Comparison of ENCODE assay signal across 9 cellular contexts in the genomic region with DNA sequence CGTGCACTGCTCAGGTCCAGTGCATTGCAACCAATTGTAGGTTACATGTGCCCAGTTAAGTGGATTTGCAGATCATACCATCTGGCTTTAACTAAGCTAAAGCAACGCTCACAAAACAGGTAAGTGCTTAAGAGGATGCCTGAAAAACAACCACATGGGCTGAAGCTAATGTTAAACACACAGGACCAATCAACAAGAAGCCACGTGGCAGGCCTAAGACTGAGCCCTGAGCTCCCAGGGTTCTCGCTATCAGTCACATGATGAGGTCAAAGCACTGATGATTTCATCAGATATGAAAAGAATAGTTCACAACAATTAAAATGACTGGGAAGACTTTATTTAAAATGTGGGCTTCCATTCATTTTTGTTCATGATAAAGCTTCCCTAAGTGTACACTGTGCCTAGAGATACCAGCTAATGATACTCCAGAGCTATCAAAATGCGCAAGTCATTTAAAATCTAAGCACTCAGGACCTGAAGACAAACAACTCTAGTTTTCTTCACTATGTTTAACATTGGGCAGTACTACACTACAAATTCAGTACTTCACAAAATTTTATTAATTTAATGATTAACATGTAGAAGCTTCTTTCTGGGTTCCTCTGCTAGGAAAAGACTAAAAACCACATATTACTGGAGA.
DNase-seq lines count a peak whose midpoint lies in the region; ATAC-seq lines count a peak whose summit lies in the region.
"Had no signal": no experiment of that assay in that cellular context is flagged by ENCODE, and none has a peak within 500 bp of the region (broad histone marks: within the 10 kb centered on the region; RNA-seq: fewer than 3 reads in every experiment).

No MANE protein-coding gene starts in this region.

- ATAC-seq in GM18873 (IDR thresholded peaks at IDR 0.05; ENCODE audit: low FRiP score, unreplicated experiment) (no peak), HG03097 (IDR thresholded peaks at IDR 0.05; ENCODE audit: low FRiP score, unreplicated experiment) (no peak)

- H3K27ac ChIP-seq in temporal lobe (ENCODE audit: low read depth, low read length), result peak overlapping the region; percentile 92

- peak; percentile 46 for DNase-seq in activated naive CD4-positive, alpha-beta T cell treated with Interleukin-2 at 50 U/mL for 16 hours
- DNase-seq in activated naive CD4-positive, alpha-beta T cell treated with anti-CD3 and anti-CD28 coated beads, Interleukin-2, amount 50 U/mL, for 16 hours, result no peak
- no peak for DNase-seq in activated CD4-positive, alpha-beta memory T cell treated with anti-CD3 and anti-CD28 coated beads, Interleukin-2, amount 10 ng/mL, durations not matched to agents 7 days and 5 days
- DNase-seq in foreskin melanocyte (peak; percentile 36), SW480 (ENCODE audit: low spot score) (no peak)
- DNase-seq: NCI-H2081 treated with DMSO at 0.1 percent for 48 hours had no signal

- H3K27me3 Mint-ChIP-seq in activated CD4-positive, alpha-beta memory T cell treated with anti-CD3 and anti-CD28 coated beads, Interleukin-2, amount 10 ng/mL, durations not matched to agents 7 days and 5 days, result no peaks in the 10 kb centered on the region

- H3K9me3 Mint-ChIP-seq in activated CD4-positive, alpha-beta memory T cell treated with anti-CD3 and anti-CD28 coated beads, Interleukin-2, amount 10 ng/mL, durations not matched to agents 7 days and 5 days, result no peaks in the 10 kb centered on the region

- H3K27ac Mint-ChIP-seq in activated CD4-positive, alpha-beta memory T cell treated with anti-CD3 and anti-CD28 coated beads, Interleukin-2, amount 10 ng/mL, durations not matched to agents 7 days and 5 days, result peak overlapping the region; percentile 79

- no peak overlapping the region for H3K4me3 Mint-ChIP-seq in activated CD4-positive, alpha-beta memory T cell treated with anti-CD3 and anti-CD28 coated beads, Interleukin-2, amount 10 ng/mL, durations not matched to agents 7 days and 5 days

- CTCF ChIA-PET in activated CD4-positive, alpha-beta memory T cell treated with anti-CD3 and anti-CD28 coated beads, Interleukin-2, amount 10 ng/mL, durations not matched to agents 7 days and 5 days (lab: Charles Lee), result no interaction called here

- POLR2A ChIA-PET in activated CD4-positive, alpha-beta memory T cell treated with anti-CD3 and anti-CD28 coated beads, Interleukin-2, amount 10 ng/mL, durations not matched to agents 7 days and 5 days (lab: Charles Lee), result interaction anchor here (0.7 to 13.0 kb wide), 9 partner anchors 8 to 107 kb away, joined by 3 to 198 read pairs (median 5); no protein-coding TSS in a partner anchor

- peaks cover 84% of the 10 kb centered on the region for H3K4me1 Mint-ChIP-seq in activated CD4-positive, alpha-beta memory T cell treated with anti-CD3 and anti-CD28 coated beads, Interleukin-2, amount 10 ng/mL, durations not matched to agents 7 days and 5 days

- H3K36me3 Mint-ChIP-seq in activated CD4-positive, alpha-beta memory T cell treated with anti-CD3 and anti-CD28 coated beads, Interleukin-2, amount 10 ng/mL, durations not matched to agents 7 days and 5 days (ENCODE audit: low read depth), result peaks cover 7% of the 10 kb centered on the region

Comparison
In these comparisons a context has a peak if more than half of its experiments do, and no peak if none do; other contexts are left out.
1. DNase-seq: peak in activated naive CD4-positive, alpha-beta T cell treated with Interleukin-2 at 50 U/mL for 16 hours (single experiment) and foreskin melanocyte (single experiment); none in activated naive CD4-positive, alpha-beta T cell treated with anti-CD3 and anti-CD28 coated beads, Interleukin-2, amount 50 U/mL, for 16 hours (single experiment), activated CD4-positive, alpha-beta memory T cell treated with anti-CD3 and anti-CD28 coated beads, Interleukin-2, amount 10 ng/mL, durations not matched to agents 7 days and 5 days (single experiment) and SW480 (single experiment).